ENCODE assay signal across 17 cellular contexts in genomic region chr14:74976264-74977113, GRCh38.
"Had no signal": no experiment of that assay in that cellular context is flagged by ENCODE, and none has a peak within 500 bp of the region (broad histone marks: within the 10 kb centered on the region; RNA-seq: fewer than 3 reads in every experiment).

No MANE protein-coding gene starts in this region.

- H3K4me3 Mint-ChIP-seq: activated naive CD4-positive, alpha-beta T cell treated with anti-CD3 and anti-CD28 coated beads for 36 hours; activated T-helper 1 cell treated with anti-CD3 and anti-CD28 coated beads, Interleukin-12 subunit alpha, Interleukin-12 subunit beta, Interleukin-2, Interleukin-4 antibody, amounts not matched to agents 30 ng/mL and 10 ng/mL and 1 ng/mL, durations not matched to agents 14 hours and 24 hours and 36 hours; natural killer cell; T-helper 1 cell treated with Interleukin-12 subunit alpha and Interleukin-12 subunit beta and Interleukin-4 antibody, amounts not matched to agents 30 μg/mL and 1 μg/mL, for 36 hours; WTC11 had no signal

- ATAC-seq: esophagus mucosa; natural killer cell; stimulated activated naive CD8-positive, alpha-beta T cell treated with anti-CD3 and anti-CD28 coated beads, Interleukin-15, Interleukin-2, amounts not matched to agents 100 U/mL and 50 U/mL, for 24 hours; WTC11 had no signal

- H3K4me3 ChIP-seq: cardiac muscle cell, right atrium auricular region, skin epidermis, upper lobe of left lung had no signal

- H3K36me3 ChIP-seq: cardiac muscle cell, right atrium auricular region, upper lobe of left lung had no signal

- H3K27ac Mint-ChIP-seq: activated naive CD4-positive, alpha-beta T cell treated with anti-CD3 and anti-CD28 coated beads for 36 hours; activated T-helper 1 cell treated with anti-CD3 and anti-CD28 coated beads, Interleukin-12 subunit alpha, Interleukin-12 subunit beta, Interleukin-2, Interleukin-4 antibody, amounts not matched to agents 30 ng/mL and 10 ng/mL and 1 ng/mL, durations not matched to agents 14 hours and 24 hours and 36 hours; natural killer cell; progenitor cell of endocrine pancreas; T-helper 1 cell treated with Interleukin-12 subunit alpha and Interleukin-12 subunit beta and Interleukin-4 antibody, amounts not matched to agents 30 μg/mL and 1 μg/mL, for 36 hours; WTC11 had no signal

- H3K27me3 ChIP-seq: cardiac muscle cell, right atrium auricular region, upper lobe of left lung had no signal

- DNase-seq: activated CD4-positive, alpha-beta T cell treated with anti-CD3 and anti-CD28 coated beads for 4 hours; activated naive CD4-positive, alpha-beta T cell treated with anti-CD3 and anti-CD28 coated beads for 36 hours; mesendoderm; natural killer cell; occipital lobe; stimulated activated CD4-positive, alpha-beta T cell treated with anti-CD3 and anti-CD28 coated beads, Interleukin-15, amount 100 ng/mL, for 24 hours; stimulated activated CD4-positive, alpha-beta T cell treated with anti-CD3 and anti-CD28 coated beads, Interleukin-4, amount 100 ng/mL, for 24 hours; stimulated activated naive CD8-positive, alpha-beta T cell treated with anti-CD3 and anti-CD28 coated beads, Interleukin-15, Interleukin-2, amounts not matched to agents 100 U/mL and 50 U/mL, for 24 hours; upper lobe of left lung had no signal

- H3K9me3 ChIP-seq: right atrium auricular region, upper lobe of left lung had no signal

- H3K9me3 Mint-ChIP-seq: activated naive CD4-positive, alpha-beta T cell treated with anti-CD3 and anti-CD28 coated beads for 36 hours; activated T-helper 1 cell treated with anti-CD3 and anti-CD28 coated beads, Interleukin-12 subunit alpha, Interleukin-12 subunit beta, Interleukin-2, Interleukin-4 antibody, amounts not matched to agents 30 ng/mL and 10 ng/mL and 1 ng/mL, durations not matched to agents 14 hours and 24 hours and 36 hours; natural killer cell; T-helper 1 cell treated with Interleukin-12 subunit alpha and Interleukin-12 subunit beta and Interleukin-4 antibody, amounts not matched to agents 30 μg/mL and 1 μg/mL, for 36 hours; WTC11 had no signal

- H3K36me3 Mint-ChIP-seq: natural killer cell, WTC11 had no signal

- H3K27ac ChIP-seq: cardiac muscle cell, right atrium auricular region, upper lobe of left lung had no signal
